ENCODE assay signal across 6 cellular contexts in genomic region chr12:57765698-57766463, GRCh38.
DNase-seq lines count a peak whose midpoint lies in the region; TF ChIP-seq lines count a peak whose summit lies in the region.

No MANE protein-coding gene starts in this region.

- H3K4me1 ChIP-seq in HUES6 (ENCODE audit: control insufficient read depth, insufficient read depth, low read length) (peaks cover 23% of the 10 kb centered on the region), rectal smooth muscle tissue (ENCODE audit: control insufficient read depth, insufficient read depth, low read length) (peaks cover 9% of the 10 kb centered on the region)

- peak overlapping the region; percentile 5 for H3K9ac ChIP-seq in HUES6 (ENCODE audit: low read length)
- H3K9ac ChIP-seq in rectal smooth muscle tissue (ENCODE audit: low read length), result no peak overlapping the region

- peak overlapping the region; percentile 64 for H3K4me3 ChIP-seq in HUES6 (ENCODE audit: low read depth, low read length)
- H3K4me3 ChIP-seq in choroid plexus epithelial cell (ENCODE audit: low read depth, low read length), result peak overlapping the region; percentile 42
- peak overlapping the region; percentile 65 for H3K4me3 ChIP-seq in rectal smooth muscle tissue (ENCODE audit: low read length)

- no peak overlapping the region for H3K27ac ChIP-seq in HUES6 (ENCODE audit: low read depth, low read length)
- H3K27ac ChIP-seq in rectal smooth muscle tissue (ENCODE audit: low read depth, low read length), result no peak overlapping the region

- peaks cover 27% of the 10 kb centered on the region for H3K36me3 ChIP-seq in HUES6 (ENCODE audit: control insufficient read depth, insufficient read depth, low read length)
- peaks cover 4% of the 10 kb centered on the region for H3K36me3 ChIP-seq in rectal smooth muscle tissue (ENCODE audit: control insufficient read depth, insufficient read depth, low read length)

- in situ Hi-C loops in GM13977 (cut with MboI; ENCODE audit: low pct_unique_long_range_greater_than_20kb, low sequenced_read_pairs, unreplicated experiment), result no loop called here

- TF ChIP-seq CTCF in choroid plexus epithelial cell (conservative IDR thresholded peaks at IDR 0.05; ENCODE audit: low read depth, low read length) (no peak), GM13977 (IDR thresholded peaks at IDR 0.05; ENCODE audit: extremely low read depth, insufficient read depth, missing control alignments) (no peak)

- H3K27me3 ChIP-seq in HUES6 (ENCODE audit: control insufficient read depth, insufficient read depth, low read length), result peaks cover 63% of the 10 kb centered on the region
- peaks cover 27% of the 10 kb centered on the region for H3K27me3 ChIP-seq in rectal smooth muscle tissue (ENCODE audit: control insufficient read depth, insufficient read depth, low read length)

- H3K9me3 ChIP-seq in HUES6 (ENCODE audit: control insufficient read depth, insufficient read depth, low read depth, low read length), result no peaks in the 10 kb centered on the region

- no peak for DNase-seq in choroid plexus epithelial cell (ENCODE audit: low read depth)
- no peak for DNase-seq in KG1 (lab: John Stamatoyannopoulos, UW)
- DNase-seq in GM13977 (ENCODE audit: low spot score), result no peak
- DNase-seq in effector CD4-positive, alpha-beta T cell, result no peak
